16 cellular contexts compared by ENCODE assay signal in the genomic region with DNA sequence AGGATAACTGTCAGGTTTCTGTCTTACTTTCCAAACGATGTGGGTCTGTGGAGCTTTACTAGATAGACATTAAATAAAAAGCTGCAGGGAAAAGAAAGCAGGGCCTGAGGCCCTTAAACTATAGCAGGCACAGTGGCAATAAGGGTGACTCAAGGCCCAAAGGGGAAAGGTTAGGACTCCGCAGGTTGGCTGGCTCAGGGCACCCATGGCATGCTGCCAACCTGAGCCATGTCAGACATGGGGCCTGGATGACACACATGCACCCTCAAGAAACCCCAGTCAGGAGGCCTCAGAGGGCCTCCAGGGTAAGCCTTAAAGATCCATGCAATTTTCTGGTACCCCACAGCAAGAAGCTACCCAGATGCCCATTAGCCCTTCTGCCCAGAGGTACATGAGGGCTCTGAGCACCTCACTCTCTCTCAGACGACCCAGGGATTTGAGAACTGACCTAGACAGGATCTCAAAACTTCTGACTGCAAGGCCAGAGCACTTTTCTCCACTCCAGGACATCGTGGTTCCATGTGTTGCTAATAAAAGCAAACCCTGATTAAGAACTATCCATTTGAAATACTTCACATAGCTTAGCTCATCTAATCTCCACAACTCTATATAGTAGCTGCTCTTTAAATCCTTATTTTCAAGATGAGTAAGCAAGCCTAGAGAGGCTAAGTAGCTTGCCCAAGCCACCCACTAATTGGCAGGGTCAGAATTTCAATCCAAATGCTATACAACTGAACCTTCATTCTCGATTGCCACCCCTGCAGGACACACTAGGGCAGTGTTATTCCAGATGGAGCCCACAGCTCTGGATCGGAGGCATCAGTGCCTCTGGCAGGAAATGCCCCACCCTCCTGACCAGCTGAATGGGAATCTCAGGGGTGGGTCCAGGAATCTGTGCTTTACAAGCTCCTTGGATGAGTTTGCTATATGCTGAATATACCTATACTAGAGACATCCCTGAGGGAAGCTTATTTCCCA.
DNase-seq lines count a peak whose midpoint lies in the region; ATAC-seq, FAIRE-seq and TF ChIP-seq lines count a peak whose summit lies in the region.
"Had no signal": no experiment of that assay in that cellular context is flagged by ENCODE, and none has a peak within 500 bp of the region (broad histone marks: within the 10 kb centered on the region; RNA-seq: fewer than 3 reads in every experiment).

No MANE protein-coding gene starts in this region.

- TF ChIP-seq CTCF in chondrocyte (IDR thresholded peaks at IDR 0.05), result peak; percentile 40
- TF ChIP-seq CTCF in lower leg skin (IDR thresholded peaks at IDR 0.05), result no peak

- intact Hi-C loops in left ventricle myocardium superior (cut with micrococcal nuclease) (no loop called here), lower leg skin (cut with DNase I; ENCODE audit: low total_unique reads) (no loop called here)

- no peak overlapping the region for H3K4me3 ChIP-seq in lower leg skin (ENCODE audit: low read depth, poor library complexity, severe bottlenecking)
- H3K4me3 ChIP-seq: BLaER1 treated with 17β-estradiol and CSF1 and Interleukin-3, amounts not matched to agents 10 nM and 100 nM had no signal

- H3K4me1 Mint-ChIP-seq in chondrocyte (ENCODE audit: low read depth), result peaks cover 16% of the 10 kb centered on the region

- WGBS in lower leg skin, 2 donors, result 59 to 79% methylated on average over 6 of the region's 6 CpGs

- ATAC-seq in left ventricle myocardium superior, result peak; percentile 62

- FAIRE-seq in HTR-8/SVneo (lab: Jason Lieb, UNC), result no peak
- FAIRE-seq: RCC 7860 had no signal

- no peak for TF ChIP-seq POLR2A in lower leg skin (IDR thresholded peaks at IDR 0.05)
- TF ChIP-seq POLR2A in erythroblast (IDR thresholded peaks at IDR 0.05; ENCODE audit: low read length), result no peak

- H3K27ac Mint-ChIP-seq in chondrocyte (ENCODE audit: unreplicated experiment), result peak overlapping the region; percentile 41
- H3K27ac Mint-ChIP-seq: brain; nephron progenitor cell; T-helper 1 cell treated with Interleukin-12 subunit alpha and Interleukin-12 subunit beta and Interleukin-4 antibody, amounts not matched to agents 30 μg/mL and 1 μg/mL, for 36 hours had no signal

- no peaks in the 10 kb centered on the region for H3K27me3 Mint-ChIP-seq in chondrocyte (ENCODE audit: low read depth)

- H3K9me3 Mint-ChIP-seq in chondrocyte (ENCODE audit: low read depth), result peaks cover 14% of the 10 kb centered on the region

- H3K4me3 Mint-ChIP-seq in chondrocyte (ENCODE audit: unreplicated experiment), result no peak overlapping the region
- H3K4me3 Mint-ChIP-seq: brain; nephron progenitor cell; T-helper 1 cell treated with Interleukin-12 subunit alpha and Interleukin-12 subunit beta and Interleukin-4 antibody, amounts not matched to agents 30 μg/mL and 1 μg/mL, for 36 hours had no signal

- peak; percentile 72 for DNase-seq in AG20443 (ENCODE audit: low spot score)
- DNase-seq in HTR-8/SVneo (ENCODE audit: insufficient read length, low spot score), result peak; percentile 7
- DNase-seq in chondrocyte (ENCODE audit: low spot score), result no peak
- peak; percentile 42 for DNase-seq in left ventricle myocardium superior
- DNase-seq in UCSD-AML1 (lab: John Stamatoyannopoulos, UW; ENCODE audit: unreplicated experiment), result no peak
- DNase-seq in lower leg skin (ENCODE audit: low spot score in 2 of 2), result no peak
- no peak for DNase-seq in erythroblast (lab: John Stamatoyannopoulos, UW)
- DNase-seq in C1 segment of cervical spinal cord (lab: John Stamatoyannopoulos, UW), result no peak
- DNase-seq: activated naive CD4-positive, alpha-beta T cell; DMS79 treated with DMSO at 0.1 percent for 48 hours; GOT3; nephron progenitor cell had no signal

- peaks cover 11% of the 10 kb centered on the region for H3K36me3 Mint-ChIP-seq in chondrocyte (ENCODE audit: low read depth)

Comparison
In these comparisons a context has a peak if more than half of its experiments do, and no peak if none do; other contexts are left out.
1. DNase-seq: peak in AG20443 (single experiment), HTR-8/SVneo (single experiment) and left ventricle myocardium superior (single experiment); none in chondrocyte (single experiment), UCSD-AML1 (single experiment), lower leg skin (0 of 2), erythroblast (0 of 2) and C1 segment of cervical spinal cord (0 of 14).